In the genomic region with DNA sequence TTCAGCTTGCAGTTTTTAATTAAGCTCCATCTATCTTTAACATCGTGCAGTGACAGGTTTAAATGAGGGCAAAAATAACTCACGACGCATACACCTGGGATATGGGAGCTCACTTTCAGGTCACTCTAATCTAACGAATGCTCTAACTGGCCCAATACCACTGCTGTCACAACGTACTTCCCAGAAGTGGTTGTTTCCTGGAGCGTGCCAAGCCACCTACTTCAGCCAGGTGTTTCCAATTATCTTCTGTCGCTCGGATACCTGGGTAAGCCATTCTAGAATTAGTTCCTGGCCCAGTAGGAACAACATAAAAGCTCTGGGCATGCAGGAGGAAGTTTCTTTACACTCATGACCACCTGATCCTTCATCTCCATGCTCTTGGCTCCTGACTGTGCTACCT, we compare ENCODE assay signal across 26 cellular contexts.
DNase-seq lines count a peak whose midpoint lies in the region; ATAC-seq and TF ChIP-seq lines count a peak whose summit lies in the region.
"Had no signal": no experiment of that assay in that cellular context is flagged by ENCODE, and none has a peak within 500 bp of the region (broad histone marks: within the 10 kb centered on the region; RNA-seq: fewer than 3 reads in every experiment).

No MANE protein-coding gene starts in this region.

- no peak for TF ChIP-seq POLR2A in thyroid gland (IDR thresholded peaks at IDR 0.05)

- H3K4me3 ChIP-seq in thyroid gland (replicated peaks in 1 of 3) (no peak overlapping the region), A673 (ENCODE audit: low read depth, low read length, poor library complexity, severe bottlenecking) (no peak overlapping the region)
- H3K4me3 ChIP-seq: dorsolateral prefrontal cortex, hepatocyte, K562, PC-9, transverse colon had no signal

- BruUV-seq in A673 (replicated peaks; lab: Mats Ljungman, UMichigan) = no TSS peak

- POLR2A ChIA-PET in A673 (lab: Charles Lee; ENCODE audit: low non-redundant PET) = no interaction called here

- no peaks in the 10 kb centered on the region for H3K9me3 ChIP-seq in thyroid gland
- H3K9me3 ChIP-seq in A673 (ENCODE audit: low read depth, low read length, poor library complexity, severe bottlenecking) = no peaks in the 10 kb centered on the region
- H3K9me3 ChIP-seq: transverse colon had no signal

- ATAC-seq in esophagus mucosa = no peak
- ATAC-seq: foreskin keratinocyte, K562, natural killer cell had no signal

- H3K27ac ChIP-seq in thyroid gland (peak overlapping the region in 1 of 3 donors; percentile 4), A673 (ENCODE audit: low read depth, low read length, poor library complexity, severe bottlenecking) (no peak overlapping the region)
- H3K27ac ChIP-seq: 22Rv1, dorsolateral prefrontal cortex, epithelial cell of prostate, foreskin keratinocyte, hepatocyte, PC-9, transverse colon had no signal

- intact Hi-C loops in thyroid gland (cut with DNase I) (no loop called here), A673 (cut with micrococcal nuclease; ENCODE audit: unreplicated experiment) (no loop called here)

- WGBS in thyroid gland, 2 donors = 36 to 41% methylated on average over 8 of the region's 8 CpGs

- H3K36me3 ChIP-seq in thyroid gland (no peaks in the 10 kb centered on the region), A673 (ENCODE audit: insufficient read depth, low read length, poor library complexity, severe bottlenecking) (no peaks in the 10 kb centered on the region)
- H3K36me3 ChIP-seq: transverse colon, WERI-Rb-1 had no signal

- CTCF ChIA-PET in A673 (lab: Charles Lee) = no interaction called here

- no peak for TF ChIP-seq CTCF in thyroid gland (IDR thresholded peaks at IDR 0.05)
- TF ChIP-seq CTCF in A673 (conservative IDR thresholded peaks at IDR 0.05; ENCODE audit: low read depth, low read length) = no peak

- peak; percentile 24 for DNase-seq in NCI-H1092 treated with DMSO at 0.1 percent for 48 hours (lab: John Stamatoyannopoulos, UW)
- DNase-seq in NCI-H1092 (lab: John Stamatoyannopoulos, UW) = no peak
- peak; percentile 99 for DNase-seq in NCI-H2029 (lab: John Stamatoyannopoulos, UW)
- peak; percentile 87 for DNase-seq in NCI-H774 (lab: John Stamatoyannopoulos, UW)
- DNase-seq in thyroid gland = peak; percentile 70 to 74
- no peak for DNase-seq in A673 (ENCODE audit: low spot score)
- no peak for DNase-seq in EL
- DNase-seq: activated CD4-positive, alpha-beta T cell treated with anti-CD3 and anti-CD28 coated beads, Interleukin-2, amount 50 U/mL, for 48 hours; activated naive CD4-positive, alpha-beta T cell; amygdala; caudate nucleus; dorsolateral prefrontal cortex; foreskin keratinocyte; kidney; natural killer cell; NCI-H82; PC-9; stimulated activated naive CD4-positive, alpha-beta T cell treated with Interleukin-2 at 50 U/mL for 16 hours; T-helper 2 cell; transverse colon; WERI-Rb-1 had no signal

- peaks cover 0 to 7% of the 10 kb centered on the region in 2 donors for H3K4me1 ChIP-seq in thyroid gland
- no peaks in the 10 kb centered on the region for H3K4me1 ChIP-seq in A673 (ENCODE audit: insufficient read depth, low read length, poor library complexity, severe bottlenecking)
- H3K4me1 ChIP-seq: foreskin keratinocyte had no signal

- H3K27me3 ChIP-seq in thyroid gland (no peaks in the 10 kb centered on the region), A673 (replicated peaks; ENCODE audit: insufficient read depth, low read depth, low read length, poor library complexity) (no peaks in the 10 kb centered on the region)
- H3K27me3 ChIP-seq: dorsolateral prefrontal cortex, foreskin keratinocyte, hepatocyte, transverse colon had no signal

Comparison
In these comparisons a context has a peak if more than half of its experiments do, and no peak if none do; other contexts are left out.
1. DNase-seq: peak in NCI-H1092 treated with DMSO at 0.1 percent for 48 hours (single experiment), NCI-H2029 (single experiment), NCI-H774 (single experiment) and thyroid gland (2 of 2); none in NCI-H1092 (single experiment), A673 (single experiment) and EL (single experiment).